Comparison of ENCODE assay signal across 17 cellular contexts in genomic region chr7:39880556-39880955, GRCh38.
DNase-seq lines count a peak whose midpoint lies in the region; ATAC-seq and TF ChIP-seq lines count a peak whose summit lies in the region.
"Had no signal": no experiment of that assay in that cellular context is flagged by ENCODE, and none has a peak within 500 bp of the region (broad histone marks: within the 10 kb centered on the region; RNA-seq: fewer than 3 reads in every experiment).

No MANE protein-coding gene starts in this region.

- no peak overlapping the region for H3K27ac Mint-ChIP-seq in HFFc6
- H3K27ac Mint-ChIP-seq: B cell had no signal

- BruUV-seq in mammary epithelial cell (replicated peaks; lab: Mats Ljungman, UMichigan) = no TSS peak

- peaks cover 27% of the 10 kb centered on the region for H3K27me3 Mint-ChIP-seq in HFFc6 (ENCODE audit: insufficient read depth)

- H3K9me3 ChIP-seq in mammary epithelial cell (replicated peaks; ENCODE audit: insufficient read depth, low read length) = peaks cover 9% of the 10 kb centered on the region
- H3K9me3 ChIP-seq: vagina had no signal

- H3K36me3 ChIP-seq in mammary epithelial cell (ENCODE audit: insufficient read depth, low read length) = no peaks in the 10 kb centered on the region
- H3K36me3 ChIP-seq: spleen, vagina had no signal

- H3K9me3 Mint-ChIP-seq in HFFc6 = peaks cover 19% of the 10 kb centered on the region

- no peaks in the 10 kb centered on the region; the same call in 1 of the 2 replicates for H3K4me1 Mint-ChIP-seq in HFFc6 (ENCODE audit: low read depth)
- H3K4me1 Mint-ChIP-seq: B cell had no signal

- 43% methylated on average over 1 of the region's 1 CpG for WGBS in mammary epithelial cell (ENCODE audit: low coverage, missing lambda C conversion rate)

- H2AFZ ChIP-seq in mammary epithelial cell (ENCODE audit: low read depth, low read length) = peak overlapping the region; percentile 53

- H3K27ac ChIP-seq in mammary epithelial cell (ENCODE audit: insufficient read depth, low read depth, low read length) = no peak overlapping the region
- H3K27ac ChIP-seq: epithelial cell of prostate, spleen, vagina had no signal

- dilution Hi-C loops in mammary epithelial cell (cut with HindIII; ENCODE audit: low sequenced_read_pairs) = no loop called here

- TF ChIP-seq CTCF in AG09309 (IDR thresholded peaks at IDR 0.05; ENCODE audit: control insufficient read depth, insufficient read depth, low read depth, low read length, missing control alignments) (no peak), HFFc6 (IDR thresholded peaks at IDR 0.05) (no peak), mammary epithelial cell (conservative IDR thresholded peaks at IDR 0.05 in 1 of 2, IDR thresholded peaks at IDR 0.05 in 1 of 2; ENCODE audit: extremely low read depth in 1 of 2, insufficient read depth in 1 of 2, low read depth in 1 of 2, low read length in 2 of 2) (no peak)

- in situ Hi-C loops in mammary epithelial cell (cut with MboI; ENCODE audit: low sequenced_read_pairs in 2 of 2) = no loop called here

- no peak overlapping the region; the same call in 1 of the 2 replicates for H3K4me3 Mint-ChIP-seq in HFFc6
- H3K4me3 Mint-ChIP-seq: B cell had no signal

- peaks cover 4% of the 10 kb centered on the region; the same call in 1 of the 2 replicates for H3K36me3 Mint-ChIP-seq in HFFc6 (ENCODE audit: low read depth)

- no peak overlapping the region for H3K9ac ChIP-seq in mammary epithelial cell (ENCODE audit: insufficient read depth, low read length)

- no peaks in the 10 kb centered on the region for H3K27me3 ChIP-seq in mammary epithelial cell (ENCODE audit: insufficient read depth, low read length)
- H3K27me3 ChIP-seq: vagina had no signal

- DNase-seq in AG09309 (ENCODE audit: low read depth) (peak; percentile 21), HFFc6 (peak; percentile 9), mammary epithelial cell (peak; percentile 13), iris pigment epithelial cell (ENCODE audit: low read depth) (peak; percentile 78), cortex of kidney (lab: John Stamatoyannopoulos, UW) (no peak)
- DNase-seq in activated CD4-positive, alpha-beta T cell treated with anti-CD3 and anti-CD28 coated beads, Interleukin-2, amount 50 U/mL, for 4 hours = no peak
- DNase-seq: Calu3; hypothalamus; NCI-H2081 treated with DMSO at 0.1 percent for 48 hours; NCI-H526 treated with DMSO at 0.1 percent for 48 hours; spleen; stimulated activated naive CD4-positive, alpha-beta T cell treated with Interleukin-2 at 50 U/mL for 16 hours had no signal

- CTCF ChIA-PET in mammary epithelial cell (lab: Charles Lee; ENCODE audit: low non-redundant PET) = no interaction called here

- intact Hi-C loops in mammary epithelial cell (cut with micrococcal nuclease) = no loop called here

- H3K4me1 ChIP-seq in mammary epithelial cell (ENCODE audit: insufficient read depth, low read length) = no peaks in the 10 kb centered on the region
- H3K4me1 ChIP-seq: spleen, vagina had no signal

- H4K20me1 ChIP-seq in mammary epithelial cell (ENCODE audit: insufficient read depth, low read length) = no peaks in the 10 kb centered on the region

- ATAC-seq in HG02642 (IDR thresholded peaks at IDR 0.05; ENCODE audit: poor library complexity, unreplicated experiment) (no peak), HG03442 (IDR thresholded peaks at IDR 0.05; ENCODE audit: unreplicated experiment) (no peak)

- H3K4me3 ChIP-seq in AG09309 (ENCODE audit: control insufficient read depth, low read depth, low read length) (no peak overlapping the region), mammary epithelial cell (replicated peaks in 1 of 3; ENCODE audit: insufficient read depth in 1 of 3, low read depth in 2 of 3, low read length in 3 of 3) (no peak overlapping the region)
- H3K4me3 ChIP-seq: spleen, vagina had no signal

- H3K79me2 ChIP-seq in mammary epithelial cell (ENCODE audit: insufficient read depth, low read length) = no peaks in the 10 kb centered on the region

- H3K4me2 ChIP-seq in mammary epithelial cell (ENCODE audit: insufficient read depth, low read depth, low read length) = no peak overlapping the region

Comparison
In these comparisons a context has a peak if more than half of its experiments do, and no peak if none do; other contexts are left out.
1. DNase-seq: peak in AG09309 (single experiment), HFFc6 (single experiment), mammary epithelial cell (single experiment) and iris pigment epithelial cell (single experiment); none in cortex of kidney (single experiment) and activated CD4-positive, alpha-beta T cell treated with anti-CD3 and anti-CD28 coated beads, Interleukin-2, amount 50 U/mL, for 4 hours (0 of 2).